Comparison of ENCODE assay signal across 8 cellular contexts in the genomic region with DNA sequence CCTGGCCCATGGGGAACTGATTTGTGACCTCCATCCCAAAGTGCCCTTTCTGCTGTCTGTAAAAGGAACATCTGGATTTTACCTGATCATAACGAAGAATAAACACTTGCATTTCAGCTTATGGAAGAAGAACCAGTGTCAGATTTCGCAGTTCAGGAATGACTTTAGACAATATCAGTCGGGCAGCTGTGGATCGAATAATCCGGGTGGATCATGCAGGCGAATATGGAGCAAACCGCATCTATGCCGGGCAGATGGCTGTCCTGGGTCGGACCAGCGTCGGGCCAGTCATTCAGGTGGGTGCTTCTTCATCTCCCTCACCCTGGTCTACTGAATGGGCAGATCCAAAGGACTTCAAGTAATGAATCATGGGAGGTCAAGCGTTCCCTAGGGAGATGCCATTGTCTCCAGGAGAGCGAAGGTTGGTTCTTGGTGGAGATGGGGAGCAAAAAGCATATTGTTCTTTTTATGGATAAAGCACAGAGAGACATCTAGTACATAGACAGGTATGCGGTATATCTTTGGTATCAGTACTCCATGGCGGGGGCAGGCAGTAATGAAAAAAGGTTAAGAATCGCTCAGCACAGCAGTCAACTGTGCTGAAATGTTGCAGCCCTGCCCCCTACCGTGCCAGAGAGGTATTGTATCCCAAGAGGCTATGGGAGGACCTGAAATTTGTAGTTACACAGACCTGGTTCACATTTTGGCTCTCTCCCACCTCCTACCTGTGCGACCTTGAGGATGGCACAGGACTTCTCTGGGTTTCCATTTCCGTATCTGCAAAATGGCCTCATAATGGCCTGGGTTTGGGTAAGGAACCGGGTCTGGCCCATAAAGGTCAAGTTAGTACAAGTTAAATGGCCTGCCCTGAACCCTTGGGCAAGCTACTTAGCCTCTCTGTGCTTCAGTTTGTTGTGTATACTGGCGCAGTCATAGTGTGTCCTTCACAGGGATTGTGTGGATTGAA. TPM values are rescaled to one million over a fixed set of nuclear protein-coding genes. Genes with fewer than 3 reads are reported as not detected.
A peak's percentile ranks its signal among the peaks of the same experiment; 100 is the strongest.
DNase-seq lines count a peak whose midpoint lies in the region; ATAC-seq, FAIRE-seq and TF ChIP-seq lines count a peak whose summit lies in the region.

No MANE protein-coding gene starts in this region.

- no peak overlapping the region for H3K4me3 ChIP-seq in AG04450 (ENCODE audit: low read depth, low read length)
- H3K4me3 ChIP-seq in OCI-LY1 (ENCODE audit: low read depth, low read length, poor library complexity, severe bottlenecking): no peak overlapping the region
- H3K4me3 ChIP-seq in prostate gland: no peak overlapping the region

- 80% methylated on average over 21 of the region's 21 CpGs for WGBS in prostate gland

- H2AFZ ChIP-seq in OCI-LY1 (ENCODE audit: low read length): no peak overlapping the region

- no peak for TF ChIP-seq POLR2A in GM12891 (IDR thresholded peaks at IDR 0.05; ENCODE audit: low read depth, low read length)
- TF ChIP-seq POLR2A in prostate gland (IDR thresholded peaks at IDR 0.05): no peak

- H4K20me1 ChIP-seq in OCI-LY1 (ENCODE audit: insufficient read depth, low read length): no peaks in the 10 kb centered on the region

- peak; percentile 80 for TF ChIP-seq CTCF in AG04450 (IDR thresholded peaks at IDR 0.05; ENCODE audit: low read depth, low read length)
- TF ChIP-seq CTCF in OCI-LY1 (IDR thresholded peaks at IDR 0.05; ENCODE audit: low read length): peak; percentile 78
- peak in 3 of 4 experiments; percentile 56 to 67 (median 57) for TF ChIP-seq CTCF in prostate gland (IDR thresholded peaks at IDR 0.05)

- H3K9ac ChIP-seq in OCI-LY1 (ENCODE audit: low read length): no peak overlapping the region

- no peaks in the 10 kb centered on the region for H3K27me3 ChIP-seq in AG04450 (ENCODE audit: control insufficient read depth, insufficient read depth, low read length)
- no peaks in the 10 kb centered on the region for H3K27me3 ChIP-seq in OCI-LY1 (ENCODE audit: insufficient read depth, low read length)
- no peaks in the 10 kb centered on the region for H3K27me3 ChIP-seq in prostate gland (replicated peaks; ENCODE audit: insufficient read depth)

- DNase-seq in AG04450 (ENCODE audit: low read depth, low spot score) (no peak), GM12891 (ENCODE audit: insufficient read length, low spot score) (peak; percentile 22), germinal center (ENCODE audit: low spot score) (peak; percentile 40), prostate gland (ENCODE audit: low spot score) (peak; percentile 46), GM19238 (ENCODE audit: insufficient read length, low spot score) (no peak)
- DNase-seq in activated effector memory CD4-positive, alpha-beta T cell treated with anti-CD3 and anti-CD28 coated beads, Interleukin-2, amount 50 U/mL, for 16 hours: peak; percentile 81

- intact Hi-C loops in prostate gland (cut with DNase I): loop anchor here (5.0 kb wide), 2 partner anchors 40 to 90 kb away; a partner anchor contains a TSS

- FAIRE-seq in GM12891 (lab: Jason Lieb, UNC): peak; percentile 89

- peaks cover 17% of the 10 kb centered on the region; the same call in 1 of the 2 replicates for H3K36me3 ChIP-seq in OCI-LY1 (ENCODE audit: insufficient read depth, low read length)
- no peaks in the 10 kb centered on the region for H3K36me3 ChIP-seq in prostate gland

- POLR2A ChIA-PET in AG04450 (lab: Yijun Ruan, JAX): no interaction called here

- no peaks in the 10 kb centered on the region for H3K9me2 ChIP-seq in OCI-LY1 (ENCODE audit: low read depth, low read length)

- H3K9me3 ChIP-seq in AG04450 (ENCODE audit: control insufficient read depth, insufficient read depth, low read length) (no peaks in the 10 kb centered on the region; the same call in 1 of the 2 replicates), OCI-LY1 (ENCODE audit: low read length) (no peaks in the 10 kb centered on the region), prostate gland (no peaks in the 10 kb centered on the region)

- ATAC-seq in GM18907 (IDR thresholded peaks at IDR 0.05; ENCODE audit: unreplicated experiment): no peak

- no peaks in the 10 kb centered on the region for H3F3A ChIP-seq in OCI-LY1 (ENCODE audit: insufficient read depth, low read length)

- H3K4me1 ChIP-seq in OCI-LY1 (ENCODE audit: insufficient read depth, low read length, severe bottlenecking) (peaks cover 13% of the 10 kb centered on the region), prostate gland (replicated peaks) (no peaks in the 10 kb centered on the region)

- no peak overlapping the region for H3K4me2 ChIP-seq in OCI-LY1 (ENCODE audit: low read length)

- no peak overlapping the region for H3K27ac ChIP-seq in AG04450 (ENCODE audit: low read depth, low read length)
- H3K27ac ChIP-seq in OCI-LY1 (ENCODE audit: low read depth, low read length, poor library complexity, severe bottlenecking): no peak overlapping the region
- no peak overlapping the region for H3K27ac ChIP-seq in prostate gland

- H3K79me2 ChIP-seq in OCI-LY1 (ENCODE audit: insufficient read depth, low read length): no peaks in the 10 kb centered on the region

- CTCF ChIA-PET in AG04450 (lab: Charles Lee): interaction anchor here (0.6 to 2.9 kb wide), 7 partner anchors 9 to 431 kb away, joined by 3 to 27 read pairs (median 4); a partner anchor contains a TSS

TF ChIP-seq in GM12891, 5 proteins besides CTCF, POLR2A, EP300 and RAD21:
- TF ChIP-seq PAX5 (IDR thresholded peaks at IDR 0.05; ENCODE audit: insufficient read depth, low read length, severe bottlenecking) (no peak), POLR2AphosphoS5 (IDR thresholded peaks at IDR 0.05; ENCODE audit: low read depth, low read length) (no peak), POU2F2 (IDR thresholded peaks at IDR 0.05; ENCODE audit: low read depth, low read length) (no peak), TAF1 (IDR thresholded peaks at IDR 0.05; ENCODE audit: low read depth, low read length) (no peak), SPI1 (IDR thresholded peaks at IDR 0.05; ENCODE audit: low read depth, low read length) (no peak)

RNA-seq across cellular contexts. Expression of a gene that starts 4.7 kb away (rescaled TPM):
- polyA plus RNA-seq in AG04450 (2011; rRNA removed): 14.1 and 14.2 TPM in 2 replicates
- 16.6 and 20.1 TPM in 2 replicates for polyA minus RNA-seq in AG04450 (2011; rRNA and poly(A)+ RNA removed)
- 8.8 TPM for polyA plus RNA-seq in GM12891 (2012; ENCODE audit: low read depth, missing spikeins)
- 10 to 100 TPM; 31.1 to 32.4 TPM for total RNA-seq in prostate gland

RNA-seq across cellular contexts. Expression of a gene that starts 41.7 kb away (rescaled TPM):
- 15.8 and 16.3 TPM in 2 replicates for polyA plus RNA-seq in AG04450 (2011; rRNA removed)
- 17.5 and 22.7 TPM in 2 replicates for polyA minus RNA-seq in AG04450 (2011; rRNA and poly(A)+ RNA removed)
- 0.63 TPM for polyA plus RNA-seq in GM12891 (2012; ENCODE audit: low read depth, missing spikeins)
- 10 to 100 TPM; 56.6 to 66.4 TPM for total RNA-seq in prostate gland

Comparison
In these comparisons a context has a peak if more than half of its experiments do, and no peak if none do; other contexts are left out.
1. DNase-seq: peak in GM12891 (single experiment), activated effector memory CD4-positive, alpha-beta T cell treated with anti-CD3 and anti-CD28 coated beads, Interleukin-2, amount 50 U/mL, for 16 hours (single experiment), germinal center (single experiment) and prostate gland (single experiment); none in AG04450 (single experiment) and GM19238 (single experiment).
2. Peak in every context shown above with its lines, with median percentiles within 50 percentile points of each other: CTCF ChIP-seq.